11 cellular contexts compared by ENCODE assay signal in the genomic region with DNA sequence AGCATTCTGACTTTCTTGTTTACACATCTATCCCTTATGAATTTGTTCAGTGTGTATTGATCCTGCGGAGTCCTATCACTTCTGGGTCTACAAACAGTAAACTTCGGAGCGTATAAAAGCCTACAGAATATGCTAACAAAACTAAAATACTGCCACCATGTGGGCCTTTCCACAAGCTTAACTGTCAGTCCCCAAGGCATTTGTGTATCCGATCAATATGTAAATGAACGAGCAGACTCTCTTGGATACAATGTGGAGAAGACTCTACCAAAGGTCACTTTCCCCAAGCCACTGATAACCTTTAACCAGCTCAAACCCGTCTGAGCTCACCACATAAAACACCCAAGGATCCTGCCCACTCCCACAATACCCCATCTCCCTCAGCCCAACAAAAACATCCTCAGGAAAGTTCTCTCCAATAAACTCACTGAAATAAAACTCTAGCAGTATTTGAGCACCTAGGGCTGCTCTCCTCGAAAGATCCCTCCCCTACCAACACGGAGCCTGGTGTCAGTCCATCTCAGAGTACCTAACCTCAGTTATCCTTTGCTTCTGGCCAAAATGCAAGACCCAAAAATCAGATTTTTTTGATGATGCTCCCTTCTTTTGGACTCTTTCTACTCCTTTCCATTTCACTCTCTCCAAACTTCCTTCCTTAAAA. TPM values are rescaled to one million over a fixed set of nuclear protein-coding genes. Genes with fewer than 3 reads are reported as not detected.
DNase-seq lines count a peak whose midpoint lies in the region; ATAC-seq, FAIRE-seq and TF ChIP-seq lines count a peak whose summit lies in the region.
"Had no signal": no experiment of that assay in that cellular context is flagged by ENCODE, and none has a peak within 500 bp of the region (broad histone marks: within the 10 kb centered on the region; RNA-seq: fewer than 3 reads in every experiment).

No MANE protein-coding gene starts in this region.

- in situ Hi-C loops in HepG2 (cut with HindIII; ENCODE audit: extremely low pct_ligation_motif_present, low pct_unique_long_range_greater_than_20kb), result no loop called here

- no peak overlapping the region for H3K9ac ChIP-seq in HepG2 (ENCODE audit: insufficient read depth, low read depth, low read length)

- no peak overlapping the region for H2AFZ ChIP-seq in HepG2 (ENCODE audit: low read length)

- 4% methylated on average over 8 of the region's 8 CpGs for WGBS in HepG2 (ENCODE audit: low lambda C conversion rate)

- H3K4me3 ChIP-seq in HepG2 (replicated peaks in 1 of 3; ENCODE audit: insufficient read depth in 1 of 3, low read depth in 2 of 3, low read length in 3 of 3), result no peak overlapping the region; a peak in 1 of 6 replicates
- no peak overlapping the region for H3K4me3 ChIP-seq in effector memory CD4-positive, alpha-beta T cell (ENCODE audit: insufficient read depth, low read depth, low read length, poor library complexity, severe bottlenecking)

- no peak for TF ChIP-seq RAD21 in HepG2 (CRISPR knock-in tag; IDR thresholded peaks at IDR 0.05)

- no peak overlapping the region for H3K4me2 ChIP-seq in HepG2 (ENCODE audit: low read depth, low read length)

- no peaks in the 10 kb centered on the region for H3K36me3 ChIP-seq in HepG2 (replicated peaks in 1 of 2; ENCODE audit: control insufficient read depth in 1 of 2, insufficient read depth in 2 of 2, low read length in 2 of 2)
- H3K36me3 ChIP-seq in effector memory CD4-positive, alpha-beta T cell (ENCODE audit: control insufficient read depth, insufficient read depth, low read length), result peaks cover 65% of the 10 kb centered on the region

- no peak for TF ChIP-seq EP300 in HepG2 (IDR thresholded peaks at IDR 0.05; ENCODE audit: low read depth in 2 of 2, low read length in 2 of 2)
- no peak for TF ChIP-seq EP300 in HepG2 (CRISPR knock-in tag; IDR thresholded peaks at IDR 0.05; ENCODE audit: borderline replicate concordance)

- POLR2A ChIA-PET in HepG2 (lab: Yijun Ruan, JAX), result interaction anchor here (1.8 kb wide), 1 partner anchor 30 kb away, joined by 13 read pairs; no protein-coding TSS in a partner anchor

- no peaks in the 10 kb centered on the region for H3K79me2 ChIP-seq in HepG2 (ENCODE audit: insufficient read depth, low read length)

- no TSS peak for BruUV-seq in HepG2 (replicated peaks; lab: Mats Ljungman, UMichigan)

- H3K9me3 ChIP-seq in HepG2 (ENCODE audit: low read length), result no peaks in the 10 kb centered on the region
- no peaks in the 10 kb centered on the region for H3K9me3 ChIP-seq in effector memory CD4-positive, alpha-beta T cell (ENCODE audit: control insufficient read depth, low read length)

- TF ChIP-seq CTCF in AG09319 (IDR thresholded peaks at IDR 0.05; ENCODE audit: low read depth, low read length) (peak; percentile 36), HFFc6 (IDR thresholded peaks at IDR 0.05) (peak; percentile 39), HepG2 (CRISPR knock-in tag; IDR thresholded peaks at IDR 0.05) (peak; percentile 68)

- H3K4me1 ChIP-seq in HepG2 (ENCODE audit: insufficient read depth, low read length), result peaks cover 12% of the 10 kb centered on the region
- no peaks in the 10 kb centered on the region for H3K4me1 ChIP-seq in effector memory CD4-positive, alpha-beta T cell (ENCODE audit: control insufficient read depth, insufficient read depth, low read length, poor library complexity, severe bottlenecking)

- no peaks in the 10 kb centered on the region for H3K4me1 Mint-ChIP-seq in HFFc6 (ENCODE audit: low read depth)

- no peaks in the 10 kb centered on the region for H3K36me3 Mint-ChIP-seq in HFFc6 (ENCODE audit: low read depth)

- intact Hi-C loops in HepG2 (cut with micrococcal nuclease; ENCODE audit: unreplicated experiment), result loop anchor here (1.0 kb wide), 1 partner anchor 30 kb away; no protein-coding TSS in a partner anchor

- DNase-seq in AG09319 (ENCODE audit: extremely low read depth, low read depth) (peak; percentile 7), HFFc6 (no peak), astrocyte of the hippocampus (ENCODE audit: low read depth, low spot score) (peak; percentile 21), HepG2 (ENCODE audit: low spot score) (peak; percentile 53), NCI-H1417 (lab: John Stamatoyannopoulos, UW) (no peak), NCI-H2029 treated with DMSO at 0.1 percent for 48 hours (lab: John Stamatoyannopoulos, UW) (no peak)
- DNase-seq in effector memory CD4-positive, alpha-beta T cell, result no peak
- DNase-seq: activated gamma-delta T cell treated with Interleukin-2 at 50 U/mL for 16 hours, erythroblast, NCI-H226 had no signal

- H3K4me3 Mint-ChIP-seq in HFFc6, result no peak overlapping the region

- CTCF ChIA-PET in HepG2 (lab: Yijun Ruan, JAX; ENCODE audit: low intra/inter-chr PET ratio, low total read pairs), result interaction anchor here (0.9 kb wide), 1 partner anchor 126 kb away, joined by 4 read pairs; no protein-coding TSS in a partner anchor

- TF ChIP-seq POLR2A in HepG2 (IDR thresholded peaks at IDR 0.05; ENCODE audit: insufficient read depth in 1 of 2, low read depth in 2 of 2, low read length in 2 of 2), result no peak

- ATAC-seq in HepG2, result peak; percentile 95
- no peak for ATAC-seq in HG02884 (IDR thresholded peaks at IDR 0.05; ENCODE audit: unreplicated experiment)

- no peaks in the 10 kb centered on the region for H3K27me3 ChIP-seq in HepG2 (ENCODE audit: control insufficient read depth in 1 of 2, insufficient read depth in 2 of 2, low read length in 2 of 2)
- no peaks in the 10 kb centered on the region for H3K27me3 ChIP-seq in effector memory CD4-positive, alpha-beta T cell (replicated peaks; ENCODE audit: control insufficient read depth, insufficient read depth, low read length, poor library complexity, severe bottlenecking)

- peaks cover 4% of the 10 kb centered on the region for H3K27me3 Mint-ChIP-seq in HFFc6 (ENCODE audit: insufficient read depth)

- peak; percentile 77 for FAIRE-seq in HepG2 (lab: Jason Lieb, UNC)

- H3K9me3 Mint-ChIP-seq in HFFc6, result no peaks in the 10 kb centered on the region

- H3K27ac ChIP-seq in HepG2 (ENCODE audit: extremely low read length, insufficient read depth, low read length), result no peak overlapping the region
- H3K27ac ChIP-seq in effector memory CD4-positive, alpha-beta T cell (ENCODE audit: insufficient read depth, low read length, poor library complexity, severe bottlenecking), result no peak overlapping the region

- H3K27ac Mint-ChIP-seq in HFFc6, result no peak overlapping the region

- no peaks in the 10 kb centered on the region for H4K20me1 ChIP-seq in HepG2 (ENCODE audit: insufficient read depth, low read length)

TF ChIP-seq in HepG2, 621 proteins besides CTCF, POLR2A, EP300 and RAD21 (continues in another document):
- TF ChIP-seq ZNF652 (CRISPR knock-in tag; IDR thresholded peaks at IDR 0.05; ENCODE audit: borderline replicate concordance, low read depth), result peak; percentile 66

RNA-seq across cellular contexts. Expression of a gene that starts 17.8 kb away (rescaled TPM):
- total RNA-seq in HFFc6 (2021; fragmentation: NEBNext Ultra II Directional; extraction: Animal tissue kit (Norgen Biotek cat#: 25700)), result under 1 TPM; 0.19 to 0.73 (median 0.38) TPM
- not detected in 2 replicates for total RNA-seq in HepG2 (2016; rRNA removed; fragmentation: Illumina TruSeq; extraction: Trizol)
- not detected in 2 replicates for total RNA-seq in HepG2 (2016; cell fraction: cytosol; rRNA removed; fragmentation: Illumina TruSeq; extraction: Trizol; ENCODE audit: low read depth)
- not detected in 2 replicates for total RNA-seq in HepG2 (2016; cell fraction: insoluble cytoplasmic fraction; rRNA removed; fragmentation: Illumina TruSeq; extraction: Trizol)
- not detected in 2 replicates for total RNA-seq in HepG2 (2016; cell fraction: membrane; rRNA removed; fragmentation: Illumina TruSeq; extraction: Trizol)
- total RNA-seq in HepG2 (2016; cell fraction: nucleus; rRNA removed; fragmentation: Illumina TruSeq; extraction: Trizol), result not detected in 2 replicates
- not detected in 2 replicates for polyA plus RNA-seq in HepG2 (2011; rRNA removed)
- not detected in 2 replicates for polyA plus RNA-seq in HepG2 (2011; cell fraction: cytosol; rRNA removed)
- polyA plus RNA-seq in HepG2 (2011; cell fraction: nucleus; rRNA removed), result not detected in 2 replicates
- not detected in 2 replicates for polyA plus RNA-seq in HepG2 (2012)
- not detected in 2 replicates for polyA plus RNA-seq in HepG2 (2016; cell fraction: cytosol; fragmentation: Illumina TruSeq; extraction: Trizol; ENCODE audit: low read depth)
- not detected in 2 replicates for polyA plus RNA-seq in HepG2 (2016; cell fraction: insoluble cytoplasmic fraction; fragmentation: Illumina TruSeq; extraction: Trizol; ENCODE audit: low read depth)
- polyA plus RNA-seq in HepG2 (2016; cell fraction: membrane; fragmentation: Illumina TruSeq; extraction: Trizol; ENCODE audit: low read depth), result not detected in 2 replicates
- polyA plus RNA-seq in HepG2 (2016; cell fraction: nucleus; fragmentation: Illumina TruSeq; extraction: Trizol; ENCODE audit: insufficient read depth, low read depth), result not detected in 2 replicates
- not detected in 2 replicates for polyA minus RNA-seq in HepG2 (2011; rRNA and poly(A)+ RNA removed; ENCODE audit: low replicate concordance)
- not detected in 2 replicates for polyA minus RNA-seq in HepG2 (2011; cell fraction: cytosol; rRNA and poly(A)+ RNA removed)
- not detected in 2 replicates for polyA minus RNA-seq in HepG2 (2011; cell fraction: nucleus; rRNA and poly(A)+ RNA removed)

RNA-seq across cellular contexts. Expression of a gene that starts 42.3 kb away (rescaled TPM):
- 10 to 100 TPM; 15.3 to 23.5 (median 16.8) TPM for total RNA-seq in HFFc6 (2021; fragmentation: NEBNext Ultra II Directional; extraction: Animal tissue kit (Norgen Biotek cat#: 25700))
- total RNA-seq in HepG2 (2016; rRNA removed; fragmentation: Illumina TruSeq; extraction: Trizol), result not detected in 2 replicates
- not detected in 2 replicates for total RNA-seq in HepG2 (2016; cell fraction: cytosol; rRNA removed; fragmentation: Illumina TruSeq; extraction: Trizol; ENCODE audit: low read depth)
- total RNA-seq in HepG2 (2016; cell fraction: insoluble cytoplasmic fraction; rRNA removed; fragmentation: Illumina TruSeq; extraction: Trizol), result not detected in 2 replicates
- not detected in 2 replicates for total RNA-seq in HepG2 (2016; cell fraction: membrane; rRNA removed; fragmentation: Illumina TruSeq; extraction: Trizol)
- not detected in 2 replicates for total RNA-seq in HepG2 (2016; cell fraction: nucleus; rRNA removed; fragmentation: Illumina TruSeq; extraction: Trizol)
- polyA plus RNA-seq in HepG2 (2011; rRNA removed), result not detected in 2 replicates
- polyA plus RNA-seq in HepG2 (2011; cell fraction: cytosol; rRNA removed), result not detected in 2 replicates
- polyA plus RNA-seq in HepG2 (2011; cell fraction: nucleus; rRNA removed), result not detected in 2 replicates
- polyA plus RNA-seq in HepG2 (2012), result not detected in 2 replicates
- polyA plus RNA-seq in HepG2 (2016; cell fraction: cytosol; fragmentation: Illumina TruSeq; extraction: Trizol; ENCODE audit: low read depth), result not detected in 2 replicates
- polyA plus RNA-seq in HepG2 (2016; cell fraction: insoluble cytoplasmic fraction; fragmentation: Illumina TruSeq; extraction: Trizol; ENCODE audit: low read depth), result not detected in 2 replicates
- not detected in 2 replicates for polyA plus RNA-seq in HepG2 (2016; cell fraction: membrane; fragmentation: Illumina TruSeq; extraction: Trizol; ENCODE audit: low read depth)
- polyA plus RNA-seq in HepG2 (2016; cell fraction: nucleus; fragmentation: Illumina TruSeq; extraction: Trizol; ENCODE audit: insufficient read depth, low read depth), result not detected in 2 replicates
- polyA minus RNA-seq in HepG2 (2011; rRNA and poly(A)+ RNA removed; ENCODE audit: low replicate concordance), result 0.34 and 36.3 TPM in 2 replicates
- 0.69 and 0.79 TPM in 2 replicates for polyA minus RNA-seq in HepG2 (2011; cell fraction: cytosol; rRNA and poly(A)+ RNA removed)
- polyA minus RNA-seq in HepG2 (2011; cell fraction: nucleus; rRNA and poly(A)+ RNA removed), result 0.52 TPM in 1 of 2 replicates, not detected in the other

Comparison
In these comparisons a context has a peak if more than half of its experiments do, and no peak if none do; other contexts are left out.
1. DNase-seq: peak in AG09319 (single experiment), astrocyte of the hippocampus (single experiment) and HepG2 (single experiment); none in HFFc6 (single experiment), NCI-H1417 (0 of 3), NCI-H2029 treated with DMSO at 0.1 percent for 48 hours (single experiment) and effector memory CD4-positive, alpha-beta T cell (0 of 3).
2. RNA of a gene that starts 42.3 kb away (total RNA-seq): 15.3 to 23.5 TPM in HFFc6; not detected in HepG2; every median in the first group is over 10 times any median in the second.
3. Peak in every context shown above with its lines, with median percentiles within 50 percentile points of each other: CTCF ChIP-seq.